ENCODE assay signal across 11 cellular contexts in genomic region chr3:141941093-141941492, GRCh38.
DNase-seq lines count a peak whose midpoint lies in the region; ATAC-seq and TF ChIP-seq lines count a peak whose summit lies in the region.
"Had no signal": no experiment of that assay in that cellular context is flagged by ENCODE, and none has a peak within 500 bp of the region (broad histone marks: within the 10 kb centered on the region; RNA-seq: fewer than 3 reads in every experiment).

No MANE protein-coding gene starts in this region.

- peak overlapping the region in 3 of 4 donors; percentile 69 to 96 (median 84) for H3K27ac ChIP-seq in Peyer's patch
- peak overlapping the region in 36 of 59 donors; percentile 4 to 79 (median 54) for H3K27ac ChIP-seq in dorsolateral prefrontal cortex
- H3K27ac ChIP-seq in testis: no peak overlapping the region

- ATAC-seq in HG02759 (IDR thresholded peaks at IDR 0.05; ENCODE audit: unreplicated experiment): no peak
- ATAC-seq in GM18867 (IDR thresholded peaks at IDR 0.05; ENCODE audit: unreplicated experiment): no peak

- no peaks in the 10 kb centered on the region for H3K27me3 ChIP-seq in Peyer's patch
- H3K27me3 ChIP-seq in dorsolateral prefrontal cortex: no peaks in the 10 kb centered on the region
- H3K27me3 ChIP-seq in testis: no peaks in the 10 kb centered on the region

- intact Hi-C loops in dorsolateral prefrontal cortex (cut with DNase I): no loop called here
- intact Hi-C loops in posterior vena cava (cut with DNase I): no loop called here
- intact Hi-C loops in testis (cut with DNase I; ENCODE audit: low total_unique reads): no loop called here

- DNase-seq in CD1c-positive myeloid dendritic cell (ENCODE audit: extremely low spot score) (peak; percentile 12), Peyer's patch (peak in 2 of 3 donors; percentile 63 to 80), dorsolateral prefrontal cortex (peak in 1 of 10 donors; percentile 9), posterior vena cava (ENCODE audit: low spot score) (peak; percentile 61), testis (no peak)
- no peak for DNase-seq in stimulated activated CD4-positive, alpha-beta T cell treated with anti-CD3 and anti-CD28 coated beads, Interleukin-2, amount 100 ng/mL, for 24 hours
- DNase-seq: activated CD4-positive, alpha-beta T cell treated with anti-CD3 and anti-CD28 coated beads, Interleukin-2, amount 50 U/mL, for 4 hours; KG1; NCI-H187 had no signal

- 85 to 92% methylated on average over 8 of the region's 8 CpGs for WGBS in testis, 2 donors

- no peaks in the 10 kb centered on the region for H3K36me3 ChIP-seq in Peyer's patch
- H3K36me3 ChIP-seq in testis (ENCODE audit: low read depth, missing control alignments): no peaks in the 10 kb centered on the region

- peak overlapping the region in 2 of 4 donors; percentile 20 to 35 for H3K4me3 ChIP-seq in Peyer's patch
- no peak overlapping the region for H3K4me3 ChIP-seq in dorsolateral prefrontal cortex
- H3K4me3 ChIP-seq in testis: no peak overlapping the region

- H3K4me1 ChIP-seq in Peyer's patch (peaks cover 0 to 26% (median 3%) of the 10 kb centered on the region in 4 donors), testis (no peaks in the 10 kb centered on the region)

- H3K9me3 ChIP-seq in Peyer's patch: no peaks in the 10 kb centered on the region
- H3K9me3 ChIP-seq in testis: no peaks in the 10 kb centered on the region

- TF ChIP-seq CTCF in Peyer's patch (IDR thresholded peaks at IDR 0.05): no peak
- no peak for TF ChIP-seq CTCF in dorsolateral prefrontal cortex (IDR thresholded peaks at IDR 0.05 in 54 of 56, conservative IDR thresholded peaks at IDR 0.05 in 2 of 56; ENCODE audit: low read depth in 1 of 56, partially characterized antibody in 56 of 56)
- no peak for TF ChIP-seq CTCF in testis (IDR thresholded peaks at IDR 0.05)

- TF ChIP-seq POLR2A in Peyer's patch (IDR thresholded peaks at IDR 0.05) (peak in 1 of 2 donors; percentile 67), testis (IDR thresholded peaks at IDR 0.05) (no peak)

Comparison
In these comparisons a context has a peak if more than half of its experiments do, and no peak if none do; other contexts are left out.
1. DNase-seq: peak in CD1c-positive myeloid dendritic cell (single experiment), Peyer's patch (2 of 3) and posterior vena cava (single experiment); none in testis (single experiment) and stimulated activated CD4-positive, alpha-beta T cell treated with anti-CD3 and anti-CD28 coated beads, Interleukin-2, amount 100 ng/mL, for 24 hours (0 of 2).
2. H3K27ac ChIP-seq: peak in Peyer's patch (3 of 4) and dorsolateral prefrontal cortex (36 of 59); none in testis (0 of 2).